ENCODE assay signal across 33 cellular contexts in the genomic region with DNA sequence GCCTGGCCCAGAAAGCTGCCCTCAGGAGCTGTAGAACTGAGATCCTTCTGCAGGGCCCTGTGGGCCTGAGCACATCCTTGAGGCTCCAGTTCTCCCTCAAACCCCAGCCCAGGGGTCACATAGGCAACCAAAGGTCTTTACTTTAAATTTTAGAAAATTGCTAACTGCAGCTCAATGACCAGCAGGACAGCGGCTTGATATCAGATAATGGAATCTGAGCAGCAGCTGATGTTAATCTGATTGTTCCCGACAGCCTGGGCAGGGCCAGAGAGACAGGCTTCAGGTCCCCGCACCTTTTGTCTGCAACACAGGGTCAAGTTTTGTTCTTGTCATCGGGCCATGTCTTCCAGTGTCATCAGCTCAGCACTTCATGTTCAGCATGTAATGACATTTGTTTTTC.
"Had no signal": no experiment of that assay in that cellular context is flagged by ENCODE, and none has a peak within 500 bp of the region (broad histone marks: within the 10 kb centered on the region; RNA-seq: fewer than 3 reads in every experiment).

No MANE protein-coding gene starts in this region.

- H3K4me3 Mint-ChIP-seq: activated CD4-positive, alpha-beta T cell treated with anti-CD3 and anti-CD28 coated beads, Interleukin-2, amount 10 ng/mL, durations not matched to agents 24 days and 14 days; activated CD8-positive, alpha-beta T cell treated with anti-CD3 and anti-CD28 coated beads for 36 hours; activated naive CD4-positive, alpha-beta T cell treated with anti-CD3 and anti-CD28 coated beads, Interleukin-2, amount 50 U/mL, for 24 hours; activated naive CD8-positive, alpha-beta T cell treated with anti-CD3 and anti-CD28 coated beads, Interleukin-2, amount 10 ng/mL, durations not matched to agents 7 days and 5 days; activated T-cell treated with anti-CD3 and anti-CD28 coated beads, Interleukin-2, amount 50 U/mL, for 72 hours; activated T-helper 17 cell treated with anti-CD3 and anti-CD28 coated beads, Interleukin-2, amount 50 U/mL, for 72 hours had no signal

- H3K9me3 Mint-ChIP-seq: activated CD4-positive, alpha-beta T cell treated with anti-CD3 and anti-CD28 coated beads, Interleukin-2, amount 10 ng/mL, durations not matched to agents 24 days and 14 days; activated naive CD4-positive, alpha-beta T cell treated with anti-CD3 and anti-CD28 coated beads, Interleukin-2, amount 50 U/mL, for 24 hours; activated T-cell treated with anti-CD3 and anti-CD28 coated beads, Interleukin-2, amount 50 U/mL, for 72 hours; activated T-helper 17 cell treated with anti-CD3 and anti-CD28 coated beads, Interleukin-2, amount 50 U/mL, for 72 hours had no signal

- H3K4me3 ChIP-seq: ascending aorta, K562, Peyer's patch, SJSA1 had no signal

- H3K27ac ChIP-seq: ascending aorta, Peyer's patch, SJSA1 had no signal

- ATAC-seq: activated CD8-positive, alpha-beta T cell treated with anti-CD3 and anti-CD28 coated beads for 36 hours; activated T-cell treated with anti-CD3 and anti-CD28 coated beads, Interleukin-2, amount 50 U/mL, for 72 hours; activated T-helper 17 cell treated with anti-CD3 and anti-CD28 coated beads, Interleukin-2, amount 50 U/mL, for 72 hours; K562; PC-3 had no signal

- H3K9me3 ChIP-seq: ascending aorta had no signal

- H3K4me1 Mint-ChIP-seq: activated T-helper 17 cell treated with anti-CD3 and anti-CD28 coated beads, Interleukin-2, amount 50 U/mL, for 72 hours had no signal

- DNase-seq: activated CD4-positive, alpha-beta T cell treated with anti-CD3 and anti-CD28 coated beads, Interleukin-2, amount 10 ng/mL, durations not matched to agents 24 days and 14 days; activated CD4-positive, alpha-beta T cell treated with anti-CD3 and anti-CD28 coated beads, Interleukin-2, amount 50 U/mL, for 4 hours; activated CD8-positive, alpha-beta T cell treated with anti-CD3 and anti-CD28 coated beads for 36 hours; activated effector memory CD4-positive, alpha-beta T cell treated with anti-CD3 and anti-CD28 coated beads, Interleukin-2, amount 50 U/mL, for 16 hours; activated naive CD4-positive, alpha-beta T cell treated with Interleukin-2 at 50 U/mL for 16 hours; activated naive CD8-positive, alpha-beta T cell treated with anti-CD3 and anti-CD28 coated beads, Interleukin-2, amount 10 ng/mL, durations not matched to agents 7 days and 5 days; activated T-cell treated with anti-CD3 and anti-CD28 coated beads, Interleukin-2, amount 50 U/mL, for 1 hour; activated T-cell treated with anti-CD3 and anti-CD28 coated beads, Interleukin-2, amount 50 U/mL, for 72 hours; amygdala; central memory CD4-positive, alpha-beta T cell; NCI-H1092 treated with DMSO at 0.1 percent for 48 hours; NCI-H1417; NCI-H146; NCI-H187; NCI-H2029 treated with DMSO at 0.1 percent for 48 hours; NCI-H2107; NCI-H226; NCI-H446 treated with DMSO at 0.1 percent for 48 hours; NCI-H524; NCI-H69; NCI-H82; NK-92 treated with Interleukin-12 subunit alpha and Interleukin-12 subunit beta, amount 100 ng/mL, for 24 hours; PC-3; Peyer's patch; RPMI8226; SHP77 treated with DMSO at 0.1 percent for 48 hours; T1000 had no signal

- H3K27me3 ChIP-seq: SJSA1 had no signal

- FAIRE-seq: bronchial epithelial cell, K562 had no signal

- H3K27ac Mint-ChIP-seq: activated CD4-positive, alpha-beta T cell treated with anti-CD3 and anti-CD28 coated beads, Interleukin-2, amount 10 ng/mL, durations not matched to agents 24 days and 14 days; activated CD8-positive, alpha-beta T cell treated with anti-CD3 and anti-CD28 coated beads for 36 hours; activated naive CD4-positive, alpha-beta T cell treated with anti-CD3 and anti-CD28 coated beads, Interleukin-2, amount 50 U/mL, for 24 hours; activated naive CD8-positive, alpha-beta T cell treated with anti-CD3 and anti-CD28 coated beads, Interleukin-2, amount 10 ng/mL, durations not matched to agents 7 days and 5 days; activated T-cell treated with anti-CD3 and anti-CD28 coated beads, Interleukin-2, amount 50 U/mL, for 72 hours; activated T-helper 17 cell treated with anti-CD3 and anti-CD28 coated beads, Interleukin-2, amount 50 U/mL, for 72 hours had no signal

- H3K36me3 ChIP-seq: ascending aorta, Peyer's patch, SJSA1 had no signal

- H3K36me3 Mint-ChIP-seq: activated naive CD4-positive, alpha-beta T cell treated with anti-CD3 and anti-CD28 coated beads, Interleukin-2, amount 50 U/mL, for 24 hours had no signal

- H3K4me1 ChIP-seq: SJSA1 had no signal
